27 cellular contexts compared by ENCODE assay signal in genomic region chr15:39451121-39451698, GRCh38.
DNase-seq lines count a peak whose midpoint lies in the region; ATAC-seq, FAIRE-seq and TF ChIP-seq lines count a peak whose summit lies in the region.
"Had no signal": no experiment of that assay in that cellular context is flagged by ENCODE, and none has a peak within 500 bp of the region (broad histone marks: within the 10 kb centered on the region; RNA-seq: fewer than 3 reads in every experiment).

No MANE protein-coding gene starts in this region.

- WGBS in small intestine, 3 donors, result 27 to 38% (median 32%) methylated on average over 1 of the region's 1 CpG

- TF ChIP-seq CTCF in HEK293 (tag by site-specific recombination; IDR thresholded peaks at IDR 0.05) (no peak), GM20000 (IDR thresholded peaks at IDR 0.05; ENCODE audit: extremely low read depth, missing control alignments) (no peak)

- POLR2A ChIA-PET in HEK293 (lab: Yijun Ruan, JAX), result no interaction called here

- H3K9ac ChIP-seq in adipocyte (ENCODE audit: low read length), result no peak overlapping the region
- H3K9ac ChIP-seq: KMS-11 had no signal

- DNase-seq in adipocyte (ENCODE audit: low read depth) (peak; percentile 4), left colon (peak; percentile 41 to 60), small intestine (peak; percentile 22), GM20000 (ENCODE audit: low spot score) (no peak)
- no peak for DNase-seq in stimulated activated CD8-positive, alpha-beta memory T cell treated with anti-CD3 and anti-CD28 coated beads, Interleukin-4, amount 100 ng/mL, for 48 hours
- DNase-seq: C1 segment of cervical spinal cord; Caco-2; CD8-positive, alpha-beta T cell; EL; GDM1; NCI-H1092; NCI-H1417 treated with DMSO at 0.1 percent for 48 hours; NCI-H1694 treated with DMSO at 0.1 percent for 48 hours; NCI-H2081 treated with DMSO at 0.1 percent for 48 hours; NCI-H2171; NCI-H226; NCI-H510A; NCI-H69; SIG-M5 had no signal

- peak; percentile 81 for ATAC-seq in left colon
- ATAC-seq in HG03196 (IDR thresholded peaks at IDR 0.05; ENCODE audit: unreplicated experiment), result no peak
- ATAC-seq: A549; CD8-positive, alpha-beta T cell had no signal

- no peak for FAIRE-seq in small intestine (lab: Jason Lieb, UNC)
- FAIRE-seq: A549, GM12891, H54, RCC 7860 had no signal

- no peaks in the 10 kb centered on the region for H3K9me3 ChIP-seq in HEK293 (ENCODE audit: control insufficient read depth, insufficient read depth, low read depth, low read length)
- no peaks in the 10 kb centered on the region for H3K9me3 ChIP-seq in adipocyte (ENCODE audit: control insufficient read depth, low read length)
- no peaks in the 10 kb centered on the region for H3K9me3 ChIP-seq in small intestine (ENCODE audit: control insufficient read depth, low read depth)
- H3K9me3 ChIP-seq: A549, Caco-2 had no signal

- H3K36me3 ChIP-seq in HEK293 (ENCODE audit: control insufficient read depth in 2 of 2, insufficient read depth in 1 of 2, low read length in 2 of 2) (no peaks in the 10 kb centered on the region), adipocyte (ENCODE audit: control insufficient read depth, insufficient read depth, low read length, severe bottlenecking) (no peaks in the 10 kb centered on the region), small intestine (ENCODE audit: control insufficient read depth in 2 of 2, insufficient read depth in 2 of 2, low read length in 2 of 2) (no peaks in the 10 kb centered on the region)

- no peak overlapping the region for H3K4me3 ChIP-seq in HEK293 (ENCODE audit: low read depth, low read length)
- H3K4me3 ChIP-seq in adipocyte (ENCODE audit: low read length), result no peak overlapping the region
- no peak overlapping the region for H3K4me3 ChIP-seq in small intestine (ENCODE audit: low read depth in 1 of 2, low read length in 2 of 2)
- H3K4me3 ChIP-seq: A549, SK-N-MC had no signal

- H3K4me1 ChIP-seq in HEK293 (ENCODE audit: control insufficient read depth, insufficient read depth, low read length) (0 out of 2 replicates have a peak, but pooled peaks cover 2% of the 10 kb centered on the region), adipocyte (ENCODE audit: control insufficient read depth, insufficient read depth, low read length) (peaks cover 33% of the 10 kb centered on the region), small intestine (ENCODE audit: control insufficient read depth in 2 of 2, insufficient read depth in 1 of 2, low read depth in 1 of 2, low read length in 1 of 2) (no peaks in the 10 kb centered on the region)

- no peaks in the 10 kb centered on the region for H3K27me3 ChIP-seq in adipocyte (replicated peaks; ENCODE audit: control insufficient read depth, insufficient read depth, low read length)
- H3K27me3 ChIP-seq in small intestine (ENCODE audit: control insufficient read depth in 2 of 2, insufficient read depth in 2 of 2, low read length in 2 of 2), result no peaks in the 10 kb centered on the region

- no peak overlapping the region for H3K27ac ChIP-seq in HEK293 (ENCODE audit: extremely low read depth, low read depth, low read length)
- H3K27ac ChIP-seq in small intestine (ENCODE audit: low read depth in 1 of 2, low read length in 1 of 2), result no peak overlapping the region
- H3K27ac ChIP-seq: A549, SK-N-MC had no signal

- CTCF ChIA-PET in HEK293 (lab: Yijun Ruan, JAX), result interaction anchor here (0.7 kb wide), 1 partner anchor 11 kb away, joined by 3 read pairs; no protein-coding TSS in a partner anchor

- intact Hi-C loops in left colon (cut with DNase I, micrococcal nuclease), result no loop called here

TF ChIP-seq in HEK293, 187 proteins besides CTCF, POLR2A, EP300 and RAD21:
- TF ChIP-seq ZNF664 (tag by site-specific recombination; IDR thresholded peaks at IDR 0.05), result no peak
- TF ChIP-seq ZNF302 (tag by site-specific recombination; IDR thresholded peaks at IDR 0.05; ENCODE audit: low read depth), result no peak
- no peak for TF ChIP-seq ZNF311 (tag by site-specific recombination; IDR thresholded peaks at IDR 0.05; ENCODE audit: borderline replicate concordance)
- TF ChIP-seq AEBP2 (tag by site-specific recombination; IDR thresholded peaks at IDR 0.05; ENCODE audit: borderline replicate concordance), result no peak
- no peak for TF ChIP-seq GLIS2 (tag by site-specific recombination; IDR thresholded peaks at IDR 0.05)
- no peak for TF ChIP-seq ZNF354C (tag by site-specific recombination; IDR thresholded peaks at IDR 0.05; ENCODE audit: borderline replicate concordance, low read depth)
- 0 out of 2 replicates have a peak, but pooled peaks have one; percentile 32 for TF ChIP-seq PRDM6 (tag by site-specific recombination; IDR thresholded peaks at IDR 0.05)
- no peak for TF ChIP-seq ZNF10 (tag by site-specific recombination; IDR thresholded peaks at IDR 0.05)
- no peak for TF ChIP-seq ZFP37 (tag by site-specific recombination; IDR thresholded peaks at IDR 0.05)
TF ChIP-seq in HEK293: peak in this region for 1.

Comparison
In these comparisons a context has a peak if more than half of its experiments do, and no peak if none do; other contexts are left out.
1. DNase-seq: peak in adipocyte (single experiment), left colon (2 of 2) and small intestine (single experiment); none in stimulated activated CD8-positive, alpha-beta memory T cell treated with anti-CD3 and anti-CD28 coated beads, Interleukin-4, amount 100 ng/mL, for 48 hours (single experiment) and GM20000 (single experiment).